Comparison of ENCODE assay signal across 1 cellular context in genomic region chr19:14205460-14206282, GRCh38.
A peak's percentile ranks its signal among the peaks of the same experiment; 100 is the strongest.
TF ChIP-seq lines count a peak whose summit lies in the region.

Gene ADGRL1, minus strand, starts transcription at chr19:14206169. Its CDS starts 22,567 bp downstream, at chr19:14183602.

TF ChIP-seq in endothelial cell of umbilical vein, 7 proteins besides CTCF, POLR2A, EP300 and RAD21:
- peak; percentile 95 for TF ChIP-seq EZH2 (IDR thresholded peaks at IDR 0.05; ENCODE audit: borderline replicate concordance, low read depth, low read length, severe bottlenecking)
